Comparison of ENCODE assay signal across 1 cellular context in the genomic region with DNA sequence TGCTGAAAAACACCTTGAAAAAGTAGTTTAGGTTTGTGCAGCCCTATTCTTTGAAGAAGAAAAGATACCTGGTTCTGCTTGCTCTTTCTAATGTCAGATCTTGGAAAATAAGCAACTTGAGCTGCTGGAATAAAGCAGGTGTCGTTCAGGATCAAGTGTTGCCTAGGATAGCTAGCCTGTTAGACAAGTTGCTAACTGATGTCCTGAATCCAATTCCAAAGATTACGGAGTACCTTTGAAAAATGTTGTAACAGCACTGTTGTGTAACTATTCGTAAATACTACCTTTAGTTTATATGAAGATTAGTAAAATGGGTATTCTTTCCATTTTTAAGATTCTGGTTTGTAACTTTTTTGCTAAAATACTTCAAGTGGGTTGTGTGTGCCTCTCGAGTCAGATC.
TF ChIP-seq lines count a peak whose summit lies in the region.

No MANE protein-coding gene starts in this region.

TF ChIP-seq in SK-N-SH, 30 proteins besides CTCF, POLR2A, EP300 and RAD21 (continued from another document):
- TF ChIP-seq, protein P1, sequence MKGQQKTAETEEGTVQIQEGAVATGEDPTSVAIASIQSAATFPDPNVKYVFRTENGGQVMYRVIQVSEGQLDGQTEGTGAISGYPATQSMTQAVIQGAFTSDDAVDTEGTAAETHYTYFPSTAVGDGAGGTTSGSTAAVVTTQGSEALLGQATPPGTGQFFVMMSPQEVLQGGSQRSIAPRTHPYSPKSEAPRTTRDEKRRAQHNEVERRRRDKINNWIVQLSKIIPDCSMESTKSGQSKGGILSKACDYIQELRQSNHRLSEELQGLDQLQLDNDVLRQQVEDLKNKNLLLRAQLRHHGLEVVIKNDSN (IDR thresholded peaks at IDR 0.05; ENCODE audit: borderline replicate concordance, low read depth): no peak
- no peak for TF ChIP-seq NFIC (IDR thresholded peaks at IDR 0.05; ENCODE audit: borderline replicate concordance)
- no peak for TF ChIP-seq YY1 (IDR thresholded peaks at IDR 0.05; ENCODE audit: low read depth)
- no peak for TF ChIP-seq RXRA (IDR thresholded peaks at IDR 0.05; ENCODE audit: borderline replicate concordance, low read depth)
- TF ChIP-seq, protein P2, sequence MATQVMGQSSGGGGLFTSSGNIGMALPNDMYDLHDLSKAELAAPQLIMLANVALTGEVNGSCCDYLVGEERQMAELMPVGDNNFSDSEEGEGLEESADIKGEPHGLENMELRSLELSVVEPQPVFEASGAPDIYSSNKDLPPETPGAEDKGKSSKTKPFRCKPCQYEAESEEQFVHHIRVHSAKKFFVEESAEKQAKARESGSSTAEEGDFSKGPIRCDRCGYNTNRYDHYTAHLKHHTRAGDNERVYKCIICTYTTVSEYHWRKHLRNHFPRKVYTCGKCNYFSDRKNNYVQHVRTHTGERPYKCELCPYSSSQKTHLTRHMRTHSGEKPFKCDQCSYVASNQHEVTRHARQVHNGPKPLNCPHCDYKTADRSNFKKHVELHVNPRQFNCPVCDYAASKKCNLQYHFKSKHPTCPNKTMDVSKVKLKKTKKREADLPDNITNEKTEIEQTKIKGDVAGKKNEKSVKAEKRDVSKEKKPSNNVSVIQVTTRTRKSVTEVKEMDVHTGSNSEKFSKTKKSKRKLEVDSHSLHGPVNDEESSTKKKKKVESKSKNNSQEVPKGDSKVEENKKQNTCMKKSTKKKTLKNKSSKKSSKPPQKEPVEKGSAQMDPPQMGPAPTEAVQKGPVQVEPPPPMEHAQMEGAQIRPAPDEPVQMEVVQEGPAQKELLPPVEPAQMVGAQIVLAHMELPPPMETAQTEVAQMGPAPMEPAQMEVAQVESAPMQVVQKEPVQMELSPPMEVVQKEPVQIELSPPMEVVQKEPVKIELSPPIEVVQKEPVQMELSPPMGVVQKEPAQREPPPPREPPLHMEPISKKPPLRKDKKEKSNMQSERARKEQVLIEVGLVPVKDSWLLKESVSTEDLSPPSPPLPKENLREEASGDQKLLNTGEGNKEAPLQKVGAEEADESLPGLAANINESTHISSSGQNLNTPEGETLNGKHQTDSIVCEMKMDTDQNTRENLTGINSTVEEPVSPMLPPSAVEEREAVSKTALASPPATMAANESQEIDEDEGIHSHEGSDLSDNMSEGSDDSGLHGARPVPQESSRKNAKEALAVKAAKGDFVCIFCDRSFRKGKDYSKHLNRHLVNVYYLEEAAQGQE (IDR thresholded peaks at IDR 0.05; ENCODE audit: low read depth, low read length): no peak
- no peak for TF ChIP-seq ELF1 (IDR thresholded peaks at IDR 0.05)
- TF ChIP-seq SMC3 (IDR thresholded peaks at IDR 0.05; ENCODE audit: low read depth, low read length): no peak
- TF ChIP-seq GATA2 (CRISPR knock-in tag; IDR thresholded peaks at IDR 0.05): no peak
- no peak for TF ChIP-seq NRF1 (IDR thresholded peaks at IDR 0.05; ENCODE audit: low read depth, low read length)
- no peak for TF ChIP-seq TAF1 (IDR thresholded peaks at IDR 0.05; ENCODE audit: borderline replicate concordance, low read depth, low read length)
